Comparison of ENCODE assay signal across 16 cellular contexts in the genomic region with DNA sequence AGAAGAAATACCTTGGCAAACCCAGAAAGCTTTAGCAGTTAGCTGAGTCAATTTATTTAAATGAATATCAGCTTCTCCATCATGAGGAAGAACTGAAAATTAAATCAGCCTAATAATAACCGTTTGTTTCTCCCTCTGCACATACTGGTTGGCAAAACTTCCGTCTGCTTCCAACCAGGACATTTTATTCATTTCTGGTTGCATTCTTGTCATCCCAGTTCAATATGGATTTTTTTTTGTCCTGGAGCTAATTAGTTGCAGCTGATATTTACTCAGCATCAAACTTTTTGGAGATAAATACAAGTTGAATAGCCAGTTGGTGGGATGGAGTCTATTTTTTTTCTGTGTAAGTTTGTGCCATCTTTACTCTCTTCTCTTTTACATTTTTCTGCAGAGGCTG.
DNase-seq lines count a peak whose midpoint lies in the region; ATAC-seq and TF ChIP-seq lines count a peak whose summit lies in the region.
"Had no signal": no experiment of that assay in that cellular context is flagged by ENCODE, and none has a peak within 500 bp of the region (broad histone marks: within the 10 kb centered on the region; RNA-seq: fewer than 3 reads in every experiment).

No MANE protein-coding gene starts in this region.

- DNase-seq in AG20443 (ENCODE audit: low spot score) (peak; percentile 33), adipocyte (ENCODE audit: low read depth) (peak; percentile 57), fibroblast of mammary gland (ENCODE audit: low read depth) (peak; percentile 3), germinal center (ENCODE audit: low spot score) (no peak), COLO829 (ENCODE audit: low spot score) (no peak), left lobe of liver (ENCODE audit: low spot score) (no peak)
- DNase-seq: ACHN; BE2C; CD4-positive, alpha-beta T cell; DMS153; DMS79; GF-D8; H9 had no signal

- no peaks in the 10 kb centered on the region for H3K36me3 ChIP-seq in adipocyte (ENCODE audit: control insufficient read depth, insufficient read depth, low read length, severe bottlenecking)
- H3K36me3 ChIP-seq: BE2C had no signal

- TF ChIP-seq CTCF in fibroblast of mammary gland (conservative IDR thresholded peaks at IDR 0.05; ENCODE audit: control insufficient read depth, insufficient read depth, low read depth, low read length), result no peak

- no peaks in the 10 kb centered on the region for H3K9me3 ChIP-seq in adipocyte (ENCODE audit: control insufficient read depth, low read length)
- H3K9me3 ChIP-seq: BE2C had no signal

- no peaks in the 10 kb centered on the region for H3K4me1 ChIP-seq in adipocyte (ENCODE audit: control insufficient read depth, insufficient read depth, low read length)

- H3K9ac ChIP-seq in adipocyte (ENCODE audit: low read length), result no peak overlapping the region
- H3K9ac ChIP-seq: KMS-11 had no signal

- peaks cover 23% of the 10 kb centered on the region for H3K27me3 ChIP-seq in adipocyte (replicated peaks; ENCODE audit: control insufficient read depth, insufficient read depth, low read length)
- H3K27me3 ChIP-seq: BE2C had no signal

- H3K4me3 ChIP-seq in adipocyte (ENCODE audit: low read length) (no peak overlapping the region), fibroblast of mammary gland (ENCODE audit: control insufficient read depth, low read depth, low read length) (no peak overlapping the region)
- H3K4me3 ChIP-seq: GM12878 had no signal

- no peak for ATAC-seq in GM19351 (IDR thresholded peaks at IDR 0.05; ENCODE audit: unreplicated experiment)
- no peak for ATAC-seq in left lobe of liver
- ATAC-seq: GM12878 had no signal

Comparison
In these comparisons a context has a peak if more than half of its experiments do, and no peak if none do; other contexts are left out.
1. DNase-seq: peak in AG20443 (single experiment), adipocyte (single experiment) and fibroblast of mammary gland (single experiment); none in germinal center (single experiment), COLO829 (single experiment) and left lobe of liver (single experiment).